Comparison of ENCODE assay signal across 2 cellular contexts in the genomic region with DNA sequence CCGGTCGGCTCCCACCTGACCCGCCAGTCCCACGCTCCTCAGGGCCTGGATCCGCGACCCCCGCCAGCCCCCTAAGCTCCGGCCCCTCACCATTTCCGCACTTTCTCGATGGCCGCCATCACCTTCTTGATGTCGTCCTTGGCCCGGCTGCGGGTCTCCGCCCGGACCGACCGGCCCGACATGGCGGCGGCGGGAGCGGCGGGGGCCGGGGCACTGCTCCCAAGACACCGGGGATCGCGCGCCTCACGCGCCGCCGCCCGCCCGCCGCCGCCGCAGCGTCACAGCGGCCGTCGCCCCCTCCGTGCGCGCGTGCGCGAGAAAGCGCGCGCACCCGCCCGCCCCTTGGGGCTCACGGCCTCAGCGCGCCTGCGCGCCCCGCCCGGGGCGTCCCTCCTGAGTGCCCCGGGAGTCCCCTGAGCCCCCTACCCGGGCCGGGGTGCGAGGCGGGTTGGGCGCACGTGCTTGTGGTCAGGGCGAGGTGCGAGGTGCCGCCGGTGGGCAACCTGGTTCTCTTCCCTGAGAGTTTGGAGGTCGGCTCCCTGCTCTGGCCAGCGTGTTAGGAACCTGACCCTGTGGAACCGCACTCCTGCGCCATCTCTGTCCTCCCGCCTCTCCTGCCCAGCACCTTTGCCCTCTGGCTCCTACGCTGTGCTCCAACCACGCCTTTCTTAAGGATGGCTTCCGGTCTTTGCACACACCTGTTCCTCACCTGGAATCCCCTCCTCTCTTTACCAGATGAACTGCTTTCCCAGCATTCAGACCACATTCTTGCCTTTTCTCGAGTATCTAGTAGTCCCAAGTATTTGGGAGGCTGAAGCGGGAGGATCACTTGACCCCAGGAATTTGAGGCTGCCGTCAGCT.
TF ChIP-seq lines count a peak whose summit lies in the region.

Gene BCL7B, minus strand, starts transcription at position 294 of the 861 bp plus-strand sequence. Its CDS starts 112 bp downstream, at position 182.

TF ChIP-seq in HEK293, 187 proteins besides CTCF, POLR2A, EP300 and RAD21 (continued from another document and continues in another):
- TF ChIP-seq PATZ1 (tag by site-specific recombination; IDR thresholded peaks at IDR 0.05): 0 out of 2 replicates have a peak, but pooled peaks have one; percentile 61
- peak; percentile 82 for TF ChIP-seq EGR2 (tag by site-specific recombination; IDR thresholded peaks at IDR 0.05; ENCODE audit: low read depth)
- peak; percentile 79 for TF ChIP-seq ZFHX2 (tag by site-specific recombination; conservative IDR thresholded peaks at IDR 0.05)
- TF ChIP-seq ZBTB26 (tag by site-specific recombination; optimal IDR thresholded peaks at IDR 0.05): peak; percentile 77
- no peak; the same call in 1 of the 2 replicates for TF ChIP-seq ZBTB48 (tag by site-specific recombination; IDR thresholded peaks at IDR 0.05)
- TF ChIP-seq KLF9 (tag by site-specific recombination; IDR thresholded peaks at IDR 0.05; ENCODE audit: low read depth): 0 out of 2 replicates have a peak, but pooled peaks have one; percentile 21
- TF ChIP-seq ZEB2 (tag by site-specific recombination; IDR thresholded peaks at IDR 0.05): 0 out of 2 replicates have a peak, but pooled peaks have one; percentile 32
- TF ChIP-seq ZFP3 (tag by site-specific recombination; IDR thresholded peaks at IDR 0.05; ENCODE audit: low read depth): peak; percentile 81
- TF ChIP-seq GLI4 (tag by site-specific recombination; IDR thresholded peaks at IDR 0.05): 0 out of 2 replicates have a peak, but pooled peaks have one; percentile 53
- no peak for TF ChIP-seq ZNF623 (tag by site-specific recombination; IDR thresholded peaks at IDR 0.05)
- TF ChIP-seq, protein P1, sequence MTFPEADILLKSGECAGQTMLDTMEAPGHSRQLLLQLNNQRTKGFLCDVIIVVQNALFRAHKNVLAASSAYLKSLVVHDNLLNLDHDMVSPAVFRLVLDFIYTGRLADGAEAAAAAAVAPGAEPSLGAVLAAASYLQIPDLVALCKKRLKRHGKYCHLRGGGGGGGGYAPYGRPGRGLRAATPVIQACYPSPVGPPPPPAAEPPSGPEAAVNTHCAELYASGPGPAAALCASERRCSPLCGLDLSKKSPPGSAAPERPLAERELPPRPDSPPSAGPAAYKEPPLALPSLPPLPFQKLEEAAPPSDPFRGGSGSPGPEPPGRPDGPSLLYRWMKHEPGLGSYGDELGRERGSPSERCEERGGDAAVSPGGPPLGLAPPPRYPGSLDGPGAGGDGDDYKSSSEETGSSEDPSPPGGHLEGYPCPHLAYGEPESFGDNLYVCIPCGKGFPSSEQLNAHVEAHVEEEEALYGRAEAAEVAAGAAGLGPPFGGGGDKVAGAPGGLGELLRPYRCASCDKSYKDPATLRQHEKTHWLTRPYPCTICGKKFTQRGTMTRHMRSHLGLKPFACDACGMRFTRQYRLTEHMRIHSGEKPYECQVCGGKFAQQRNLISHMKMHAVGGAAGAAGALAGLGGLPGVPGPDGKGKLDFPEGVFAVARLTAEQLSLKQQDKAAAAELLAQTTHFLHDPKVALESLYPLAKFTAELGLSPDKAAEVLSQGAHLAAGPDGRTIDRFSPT (tag by site-specific recombination; IDR thresholded peaks at IDR 0.05): peak; percentile 43; the same call in 1 of the 2 replicates
- TF ChIP-seq BCL11B (tag by site-specific recombination; IDR thresholded peaks at IDR 0.05; ENCODE audit: low read depth): peak; percentile 25; the same call in 1 of the 2 replicates
- TF ChIP-seq REST (tag by site-specific recombination; IDR thresholded peaks at IDR 0.05): no peak
- 0 out of 2 replicates have a peak, but pooled peaks have one; percentile 46 for TF ChIP-seq ZBTB7A (tag by site-specific recombination; IDR thresholded peaks at IDR 0.05; ENCODE audit: low read depth)

TF ChIP-seq in K562, 482 proteins besides CTCF, POLR2A, EP300 and RAD21 (continued from another document and continues in another):
- 0 out of 2 replicates have a peak, but pooled peaks have one; percentile 11 for TF ChIP-seq TSHZ1 (CRISPR knock-in tag; IDR thresholded peaks at IDR 0.05)
- peak; percentile 94 for TF ChIP-seq OTX1 (CRISPR knock-in tag; IDR thresholded peaks at IDR 0.05)
- TF ChIP-seq FOXA3 (CRISPR knock-in tag; conservative IDR thresholded peaks at IDR 0.05 in 1 of 2, IDR thresholded peaks at IDR 0.05 in 1 of 2): peak in 1 of 2 experiments; percentile 60; a peak in 2 of 4 replicates
- peak; percentile 62 for TF ChIP-seq CTBP1 (IDR thresholded peaks at IDR 0.05; ENCODE audit: borderline replicate concordance)
- TF ChIP-seq FOSL1 (tag; conservative IDR thresholded peaks at IDR 0.05): peak; percentile 52; the same call in 1 of the 2 replicates
- TF ChIP-seq, protein P2, sequence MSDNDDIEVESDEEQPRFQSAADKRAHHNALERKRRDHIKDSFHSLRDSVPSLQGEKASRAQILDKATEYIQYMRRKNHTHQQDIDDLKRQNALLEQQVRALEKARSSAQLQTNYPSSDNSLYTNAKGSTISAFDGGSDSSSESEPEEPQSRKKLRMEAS (CRISPR knock-in tag; IDR thresholded peaks at IDR 0.05): peak; percentile 94
- 0 out of 2 replicates have a peak, but pooled peaks have one; percentile 25 for TF ChIP-seq SP1 (CRISPR knock-in tag; IDR thresholded peaks at IDR 0.05)
- TF ChIP-seq, protein P3, sequence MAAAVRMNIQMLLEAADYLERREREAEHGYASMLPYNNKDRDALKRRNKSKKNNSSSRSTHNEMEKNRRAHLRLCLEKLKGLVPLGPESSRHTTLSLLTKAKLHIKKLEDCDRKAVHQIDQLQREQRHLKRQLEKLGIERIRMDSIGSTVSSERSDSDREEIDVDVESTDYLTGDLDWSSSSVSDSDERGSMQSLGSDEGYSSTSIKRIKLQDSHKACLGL (CRISPR knock-in tag; IDR thresholded peaks at IDR 0.05; ENCODE audit: borderline replicate concordance, poor library complexity, severe bottlenecking): no peak
- TF ChIP-seq RCOR1 (IDR thresholded peaks at IDR 0.05; ENCODE audit: borderline replicate concordance in 1 of 2, low read depth in 2 of 2, low read length in 2 of 2): peak in 1 of 2 experiments; percentile 48; a peak in 2 of 4 replicates
- peak; percentile 38 to 86; a peak in 2 of 4 replicates for TF ChIP-seq TEAD1 (CRISPR knock-in tag; IDR thresholded peaks at IDR 0.05)
- TF ChIP-seq HNRNPK (IDR thresholded peaks at IDR 0.05; ENCODE audit: low read depth, low read length, poor library complexity, severe bottlenecking): no peak
- TF ChIP-seq RAD51 (IDR thresholded peaks at IDR 0.05; ENCODE audit: borderline replicate concordance, low read depth): peak; percentile 17; the same call in 1 of the 2 replicates
- peak; percentile 88 for TF ChIP-seq ERF (CRISPR knock-in tag; IDR thresholded peaks at IDR 0.05)
- 0 out of 2 replicates have a peak, but pooled peaks have one; percentile 15 for TF ChIP-seq ZNF165 (CRISPR knock-in tag; IDR thresholded peaks at IDR 0.05; ENCODE audit: borderline replicate concordance)
- TF ChIP-seq ZFP36 (IDR thresholded peaks at IDR 0.05; ENCODE audit: low read depth, low read length, partially characterized antibody): no peak
- TF ChIP-seq BRF1 (IDR thresholded peaks at IDR 0.05; ENCODE audit: borderline replicate concordance, extremely low read depth, insufficient read length): no peak
- peak; percentile 94 for TF ChIP-seq POLR2G (IDR thresholded peaks at IDR 0.05; ENCODE audit: low read depth, low read length)
- no peak; the same call in 1 of the 2 replicates for TF ChIP-seq GTF2E2 (tag; IDR thresholded peaks at IDR 0.05)
- no peak for TF ChIP-seq ZBTB12 (CRISPR knock-in tag; IDR thresholded peaks at IDR 0.05)
- peak; percentile 99 for TF ChIP-seq MGA (IDR thresholded peaks at IDR 0.05)
- 0 out of 2 replicates have a peak, but pooled peaks have one; percentile 28 for TF ChIP-seq ZNF584 (CRISPR knock-in tag; IDR thresholded peaks at IDR 0.05; ENCODE audit: low read depth)
- TF ChIP-seq RBFOX2 (IDR thresholded peaks at IDR 0.05; ENCODE audit: low read depth, low read length): peak; percentile 91
- TF ChIP-seq LARP7 (IDR thresholded peaks at IDR 0.05): peak; percentile 88; the same call in 1 of the 2 replicates
